15 cellular contexts compared by ENCODE assay signal in genomic region chr1:55179177-55179835, GRCh38.
DNase-seq lines count a peak whose midpoint lies in the region; ATAC-seq lines count a peak whose summit lies in the region.
"Had no signal": no experiment of that assay in that cellular context is flagged by ENCODE, and none has a peak within 500 bp of the region (broad histone marks: within the 10 kb centered on the region; RNA-seq: fewer than 3 reads in every experiment).

No MANE protein-coding gene starts in this region.

- H3K27ac Mint-ChIP-seq in stimulated activated naive CD8-positive, alpha-beta T cell treated with anti-CD3 and anti-CD28 coated beads, Interleukin-15, amount 100 ng/mL, for 72 hours = peak overlapping the region in 1 of 2 donors; percentile 34
- peak overlapping the region; percentile 15 to 75 for H3K27ac Mint-ChIP-seq in effector memory CD8-positive, alpha-beta T cell

- peak; percentile 59 for ATAC-seq in stimulated activated naive CD8-positive, alpha-beta T cell treated with anti-CD3 and anti-CD28 coated beads, Interleukin-15, Interleukin-2, amounts not matched to agents 100 U/mL and 50 U/mL, for 24 hours
- ATAC-seq in stimulated activated naive CD8-positive, alpha-beta T cell treated with anti-CD3 and anti-CD28 coated beads, Interleukin-15, amount 100 ng/mL, for 72 hours = no peak
- ATAC-seq in effector memory CD8-positive, alpha-beta T cell (replicated peaks) = no peak
- ATAC-seq in GM21528 (IDR thresholded peaks at IDR 0.05; ENCODE audit: low FRiP score, unreplicated experiment) (no peak), GM19395 (IDR thresholded peaks at IDR 0.05; ENCODE audit: unreplicated experiment) (no peak)

- H3K9me3 Mint-ChIP-seq in stimulated activated naive CD8-positive, alpha-beta T cell treated with anti-CD3 and anti-CD28 coated beads, Interleukin-15, amount 100 ng/mL, for 72 hours = peaks cover 9% of the 10 kb centered on the region in 2 donors
- H3K9me3 Mint-ChIP-seq in effector memory CD8-positive, alpha-beta T cell = peaks cover 0 to 2% of the 10 kb centered on the region in 2 donors

- H3K4me3 Mint-ChIP-seq in stimulated activated naive CD8-positive, alpha-beta T cell treated with anti-CD3 and anti-CD28 coated beads, Interleukin-15, amount 100 ng/mL, for 72 hours = no peak overlapping the region
- H3K4me3 Mint-ChIP-seq in effector memory CD8-positive, alpha-beta T cell = no peak overlapping the region

- peaks cover 38% of the 10 kb centered on the region for H3K4me1 Mint-ChIP-seq in stimulated activated naive CD8-positive, alpha-beta T cell treated with anti-CD3 and anti-CD28 coated beads, Interleukin-15, amount 100 ng/mL, for 72 hours
- peaks cover 36 to 44% of the 10 kb centered on the region in 2 donors for H3K4me1 Mint-ChIP-seq in effector memory CD8-positive, alpha-beta T cell (ENCODE audit: low read depth in 2 of 2)

- H3K27me3 Mint-ChIP-seq in stimulated activated naive CD8-positive, alpha-beta T cell treated with anti-CD3 and anti-CD28 coated beads, Interleukin-15, amount 100 ng/mL, for 72 hours = no peaks in the 10 kb centered on the region
- no peaks in the 10 kb centered on the region for H3K27me3 Mint-ChIP-seq in effector memory CD8-positive, alpha-beta T cell

- peaks cover 23% of the 10 kb centered on the region for H3K36me3 Mint-ChIP-seq in effector memory CD8-positive, alpha-beta T cell (ENCODE audit: insufficient read depth)

- no peak for DNase-seq in stimulated activated naive CD8-positive, alpha-beta T cell treated with anti-CD3 and anti-CD28 coated beads, Interleukin-15, Interleukin-2, amounts not matched to agents 100 U/mL and 50 U/mL, for 24 hours
- no peak for DNase-seq in stimulated activated naive CD8-positive, alpha-beta T cell treated with anti-CD3 and anti-CD28 coated beads, Interleukin-15, amount 100 ng/mL, for 72 hours
- DNase-seq in OCI-M1 (lab: John Stamatoyannopoulos, UW) (peak; percentile 92), NCI-H128 (lab: John Stamatoyannopoulos, UW; ENCODE audit: unreplicated experiment) (no peak), cortex of kidney (lab: John Stamatoyannopoulos, UW) (no peak)
- no peak for DNase-seq in effector memory CD8-positive, alpha-beta T cell
- DNase-seq: aorta; DMS79 treated with DMSO at 0.1 percent for 48 hours; NCI-H1436; NCI-H510A treated with DMSO at 0.1 percent for 48 hours; stimulated activated CD4-positive, alpha-beta T cell treated with anti-CD3 and anti-CD28 coated beads, Interleukin-1b, Interleukin-23, amount 100 ng/mL, for 48 hours; T-helper 9 cell; uterus had no signal
